In genomic region chr2:139872503-139872902, GRCh38 we compare ENCODE assay signal across 29 cellular contexts.
"Had no signal": no experiment of that assay in that cellular context is flagged by ENCODE, and none has a peak within 500 bp of the region (broad histone marks: within the 10 kb centered on the region; RNA-seq: fewer than 3 reads in every experiment).

No MANE protein-coding gene starts in this region.

- H3K4me1 ChIP-seq: body of pancreas, breast epithelium had no signal

- H3K27me3 ChIP-seq: body of pancreas, brain microvascular endothelial cell, breast epithelium had no signal

- H3K36me3 ChIP-seq: brain microvascular endothelial cell, breast epithelium, WERI-Rb-1 had no signal

- H3K9me3 ChIP-seq: body of pancreas, breast epithelium had no signal

- H3K27ac ChIP-seq: body of pancreas, brain microvascular endothelial cell, breast epithelium, WERI-Rb-1 had no signal

- H3K4me3 ChIP-seq: body of pancreas, breast epithelium had no signal

- DNase-seq: activated CD4-positive, alpha-beta memory T cell treated with anti-CD3 and anti-CD28 coated beads, Interleukin-2, amount 10 ng/mL, durations not matched to agents 7 days and 5 days; activated CD4-positive, alpha-beta T cell treated with anti-CD3 and anti-CD28 coated beads for 1 hour; activated CD4-positive, alpha-beta T cell treated with anti-CD3 and anti-CD28 coated beads for 36 hours; activated CD4-positive, alpha-beta T cell treated with anti-CD3 and anti-CD28 coated beads for 48 hours; activated CD4-positive, alpha-beta T cell treated with anti-CD3 and anti-CD28 coated beads, Interleukin-2, amount 10 ng/mL, durations not matched to agents 7 days and 5 days; activated CD4-positive, alpha-beta T cell treated with anti-CD3 and anti-CD28 coated beads, Interleukin-2, amount 50 U/mL, for 48 hours; activated CD4-positive, CD25-positive, alpha-beta regulatory T cell; activated CD8-positive, alpha-beta memory T cell treated with anti-CD3 and anti-CD28 coated beads for 24 hours; activated CD8-positive, alpha-beta memory T cell treated with anti-CD3 and anti-CD28 coated beads, Interleukin-2, amount 10 ng/mL, durations not matched to agents 7 days and 5 days; activated CD8-positive, alpha-beta memory T cell treated with anti-CD3 and anti-CD28 coated beads, Interleukin-2, amount 50 U/mL, for 48 hours; activated CD8-positive, alpha-beta T cell treated with anti-CD3 and anti-CD28 coated beads, Interleukin-2, amount 10 ng/mL, durations not matched to agents 7 days and 5 days; activated effector memory CD4-positive, alpha-beta T cell treated with Interleukin-2 at 50 U/mL for 16 hours; activated gamma-delta T cell; activated naive CD4-positive, alpha-beta T cell treated with anti-CD3 and anti-CD28 coated beads, Interleukin-2, amount 10 ng/mL, durations not matched to agents 7 days and 5 days; activated naive CD4-positive, alpha-beta T cell treated with Interleukin-2 at 50 U/mL for 16 hours; activated naive CD8-positive, alpha-beta T cell treated with anti-CD3 and anti-CD28 coated beads, Interleukin-2, amount 10 ng/mL, durations not matched to agents 7 days and 5 days; activated naive CD8-positive, alpha-beta T cell treated with anti-CD3 and anti-CD28 coated beads, Interleukin-2, amount 50 U/mL, for 24 hours; activated T-cell treated with anti-CD3 and anti-CD28 coated beads, Interleukin-2, amount 50 U/mL, for 24 hours; activated T-cell treated with anti-CD3 and anti-CD28 coated beads, Interleukin-2, amount 50 U/mL, for 48 hours; amygdala; aorta; body of pancreas; brain microvascular endothelial cell; central memory CD4-positive, alpha-beta T cell; T-helper 2 cell; T-helper 9 cell; WERI-Rb-1 had no signal

- ATAC-seq: activated CD4-positive, alpha-beta T cell treated with anti-CD3 and anti-CD28 coated beads for 36 hours; activated CD4-positive, CD25-positive, alpha-beta regulatory T cell treated with anti-CD3 and anti-CD28 coated beads, Interleukin-2, amount 50 U/mL, for 24 hours; activated CD8-positive, alpha-beta memory T cell treated with anti-CD3 and anti-CD28 coated beads, Interleukin-2, amount 10 ng/mL, durations not matched to agents 7 days and 5 days; activated CD8-positive, alpha-beta T cell treated with anti-CD3 and anti-CD28 coated beads, Interleukin-2, amount 10 ng/mL, durations not matched to agents 7 days and 5 days; activated naive CD8-positive, alpha-beta T cell treated with anti-CD3 and anti-CD28 coated beads, Interleukin-2, amount 50 U/mL, for 24 hours; body of pancreas had no signal
